ENCODE assay signal across 9 cellular contexts in the genomic region with DNA sequence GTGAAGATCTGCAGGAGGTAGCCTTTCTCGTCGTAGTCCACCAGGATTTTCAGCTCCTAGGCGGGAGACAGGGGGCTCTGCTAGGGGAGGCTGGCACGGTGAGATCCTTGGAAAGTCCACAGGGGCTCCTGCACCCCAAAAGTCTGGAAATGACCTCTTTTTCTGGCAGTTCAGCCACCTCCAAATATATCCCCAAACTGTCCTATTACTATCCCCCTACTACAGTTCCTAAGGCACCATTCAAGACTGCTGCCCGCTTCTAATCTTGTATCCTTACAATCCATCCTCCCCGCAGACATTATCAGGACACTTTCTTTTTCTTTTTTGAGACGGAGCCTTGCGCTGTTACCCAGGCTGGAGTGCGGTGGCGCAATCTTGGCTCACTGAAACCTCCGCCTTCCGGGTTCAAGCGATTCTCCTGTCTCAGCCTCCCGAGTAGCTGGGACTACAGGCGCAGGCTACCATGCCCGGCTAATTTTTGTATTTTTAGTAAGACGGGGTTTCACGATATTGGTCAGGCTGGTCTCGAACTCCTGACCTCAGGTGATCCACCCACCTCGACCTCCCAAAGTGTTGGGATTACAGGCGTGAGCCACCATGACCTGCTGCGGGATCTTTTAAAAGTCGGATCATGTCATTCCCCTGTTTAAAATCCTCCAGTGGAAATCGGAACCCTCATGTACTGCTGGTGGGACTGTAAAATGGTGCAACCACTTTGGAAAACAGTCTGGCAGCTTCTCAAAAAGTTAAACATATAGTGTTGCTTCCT. TPM values are rescaled to one million over a fixed set of nuclear protein-coding genes. Genes with fewer than 3 reads are reported as not detected.
DNase-seq lines count a peak whose midpoint lies in the region; ATAC-seq, FAIRE-seq and TF ChIP-seq lines count a peak whose summit lies in the region.
"Had no signal": no experiment of that assay in that cellular context is flagged by ENCODE, and none has a peak within 500 bp of the region (broad histone marks: within the 10 kb centered on the region; RNA-seq: fewer than 3 reads in every experiment).

No MANE protein-coding gene starts in this region.

- DNase-seq in Calu3 (peak; percentile 20), NT2/D1 (ENCODE audit: low read depth, low spot score) (no peak), H1 (ENCODE audit: low read depth in 1 of 2, low spot score in 2 of 2) (no peak), ovary (no peak), NCI-H82 treated with DMSO at 0.1 percent for 48 hours (lab: John Stamatoyannopoulos, UW; ENCODE audit: unreplicated experiment) (no peak)

- no peak for FAIRE-seq in H1 (lab: Jason Lieb, UNC)

- H3K9me3 Mint-ChIP-seq in Calu3 (ENCODE audit: low read depth, unreplicated experiment), result no peaks in the 10 kb centered on the region

- H2BK15ac ChIP-seq in H1 (ENCODE audit: low read length), result peak overlapping the region; percentile 81; the same call in 1 of the 2 replicates

- TF ChIP-seq CTCF in Calu3 (IDR thresholded peaks at IDR 0.05; ENCODE audit: unreplicated experiment), result no peak
- no peak for TF ChIP-seq CTCF in H1 (IDR thresholded peaks at IDR 0.05; ENCODE audit: control extremely low read depth in 1 of 3, insufficient read depth in 1 of 3, low read depth in 1 of 3, low read length in 3 of 3)
- TF ChIP-seq CTCF in ovary (IDR thresholded peaks at IDR 0.05), result no peak

- peak overlapping the region; percentile 72 to 80 for H3K4me2 ChIP-seq in H1 (ENCODE audit: insufficient read depth in 1 of 2, low read depth in 2 of 2, low read length in 2 of 2)

- peaks cover 9% of the 10 kb centered on the region for H3K4me1 Mint-ChIP-seq in Calu3 (ENCODE audit: low read depth, unreplicated experiment)

- TF ChIP-seq POLR2A in H1 (IDR thresholded peaks at IDR 0.05; ENCODE audit: control extremely low read depth in 1 of 2, low read depth in 2 of 2, low read length in 2 of 2), result 0 out of 3 replicates have a peak, but pooled peaks of 1 of the 2 experiments have one; percentile 1
- TF ChIP-seq POLR2A in ovary (IDR thresholded peaks at IDR 0.05), result no peak

- H3K23me2 ChIP-seq in H1 (ENCODE audit: low read depth, low read length), result peaks cover 5% of the 10 kb centered on the region

- no peaks in the 10 kb centered on the region for H3K79me2 ChIP-seq in H1 (ENCODE audit: control insufficient read depth in 1 of 2, insufficient read depth in 2 of 2, low read length in 2 of 2)

- H3K4ac ChIP-seq in H1 (replicated peaks; ENCODE audit: insufficient read length, low read depth, low read length), result peak overlapping the region; percentile 55

- 76% methylated on average over 24 of the region's 24 CpGs; no CpG with 5 or more reads in 1 of the 2 experiments for WGBS in H1 (ENCODE audit: extremely low coverage in 1 of 2, insufficient coverage in 1 of 2, insufficient read length in 1 of 2, insufficient replicate concordance in 2 of 2, low coverage in 1 of 2, low lambda C conversion rate in 2 of 2, missing lambda C conversion rate in 1 of 2), 2 experiments
- WGBS in ovary, 3 donors, result 74 to 78% (median 76%) methylated on average over 24 of the region's 24 CpGs

- no peaks in the 10 kb centered on the region for H3K36me3 ChIP-seq in NT2/D1 (ENCODE audit: insufficient read depth, insufficient read length, low read length)
- no peaks in the 10 kb centered on the region for H3K36me3 ChIP-seq in H1 (ENCODE audit: control insufficient read depth in 2 of 4, insufficient read depth in 4 of 4, low read length in 3 of 4)
- no peaks in the 10 kb centered on the region for H3K36me3 ChIP-seq in ovary

- H2BK5ac ChIP-seq in H1 (ENCODE audit: low read depth, low read length), result peak overlapping the region; percentile 90

- H3K79me1 ChIP-seq in H1 (ENCODE audit: low read depth, low read length), result no peaks in the 10 kb centered on the region

- H2AK5ac ChIP-seq in H1 (ENCODE audit: low read depth, low read length), result no peak overlapping the region

- H4K20me1 ChIP-seq in H1 (replicated peaks in 1 of 2; ENCODE audit: control insufficient read depth in 1 of 2, insufficient read depth in 2 of 2, low read length in 2 of 2), result no peaks in the 10 kb centered on the region

- H3K4me1 ChIP-seq in NT2/D1 (ENCODE audit: insufficient read depth, insufficient read length) (no peaks in the 10 kb centered on the region), H1 (replicated peaks in 1 of 4; ENCODE audit: control insufficient read depth in 3 of 4, insufficient read depth in 4 of 4, low read length in 3 of 4) (no peaks in the 10 kb centered on the region; a peak in 2 of 7 replicates), ovary (ENCODE audit: insufficient read depth) (peaks cover 1% of the 10 kb centered on the region)

- CTCF ChIA-PET in Calu3 (lab: Charles Lee), result interaction anchor here (0.7 to 1.3 kb wide), 2 partner anchors 32 to 46 kb away, joined by 3 to 4 read pairs; no protein-coding TSS in a partner anchor
- CTCF ChIA-PET in H1 (lab: Charles Lee; ENCODE audit: partially characterized antibody), result interaction anchor here (1.1 to 11.1 kb wide), 6 partner anchors 10 to 45 kb away, joined by 3 to 111 read pairs (median 4); a partner anchor contains a TSS

- no peaks in the 10 kb centered on the region for H3K27me3 ChIP-seq in NT2/D1 (ENCODE audit: insufficient read depth, insufficient read length)
- H3K27me3 ChIP-seq in H1 (replicated peaks in 1 of 4; ENCODE audit: control insufficient read depth in 3 of 4, extremely low read depth in 1 of 4, insufficient read depth in 3 of 4, low read length in 3 of 4), result no peaks in the 10 kb centered on the region
- H3K27me3 ChIP-seq in ovary, result no peaks in the 10 kb centered on the region

- H3K56ac ChIP-seq in H1 (replicated peaks; ENCODE audit: insufficient read length, low read depth, low read length), result no peak overlapping the region

- intact Hi-C loops in Calu3 (cut with micrococcal nuclease; ENCODE audit: unreplicated experiment) (no loop called here), ovary (cut with DNase I) (loop anchor here in 1 of 4 donors (10.0 kb wide), 1 partner anchor 55 kb away; no protein-coding TSS in a partner anchor)

- H3K27me3 Mint-ChIP-seq in Calu3 (ENCODE audit: unreplicated experiment), result no peaks in the 10 kb centered on the region

- peak overlapping the region; percentile 100 for H3K18ac ChIP-seq in H1 (ENCODE audit: extremely low read depth, low read length)

- peak overlapping the region; percentile 85 for H3K4me3 Mint-ChIP-seq in Calu3 (ENCODE audit: low read depth, unreplicated experiment)

- H4K8ac ChIP-seq in H1 (ENCODE audit: extremely low read depth, insufficient read depth, low read length), result peak overlapping the region; percentile 93

- no peak for ATAC-seq in GM18511 (IDR thresholded peaks at IDR 0.05; ENCODE audit: unreplicated experiment)
- no peak for ATAC-seq in HG03196 (IDR thresholded peaks at IDR 0.05; ENCODE audit: unreplicated experiment)
- no peak for ATAC-seq in GM19467 (IDR thresholded peaks at IDR 0.05; ENCODE audit: unreplicated experiment)

- POLR2A ChIA-PET in H1 (lab: Charles Lee; ENCODE audit: partially characterized antibody), result interaction anchor here (0.6 to 6.2 kb wide), 9 partner anchors 9 to 427 kb away, joined by 3 to 51 read pairs (median 3); a partner anchor contains a TSS

- peaks cover 17% of the 10 kb centered on the region for H3K36me3 Mint-ChIP-seq in Calu3 (ENCODE audit: insufficient read depth, unreplicated experiment)

- H3K27ac Mint-ChIP-seq in Calu3 (ENCODE audit: unreplicated experiment), result peak overlapping the region; percentile 29

- H3K27ac ChIP-seq in H1 (ENCODE audit: low read depth, low read length) (peak overlapping the region; percentile 75; the same call in 1 of the 2 replicates), ovary (no peak overlapping the region)

- TSS peak; percentile 67 for BruUV-seq in Calu3 (replicated peaks; lab: Mats Ljungman, UMichigan)

- H2BK120ac ChIP-seq in H1 (replicated peaks; ENCODE audit: low read depth, low read length), result no peak overlapping the region

- 0 out of 2 replicates have a peak overlapping the region, but pooled peaks have one; percentile 68 for H2BK12ac ChIP-seq in H1 (ENCODE audit: low read depth, low read length)

- H2BK20ac ChIP-seq in H1 (ENCODE audit: low read length), result no peak overlapping the region

- H4K5ac ChIP-seq in H1 (ENCODE audit: insufficient read length, low read depth, low read length), result peak overlapping the region; percentile 61

- peak overlapping the region; percentile 90 for H3K9ac ChIP-seq in NT2/D1 (ENCODE audit: insufficient read length, low read depth)
- peak overlapping the region in 3 of 4 experiments; percentile 80 to 93 (median 87); a peak in 6 of 7 replicates for H3K9ac ChIP-seq in H1 (replicated peaks in 1 of 4; ENCODE audit: extremely low read depth in 1 of 4, low read depth in 3 of 4, low read length in 3 of 4)

- no peak overlapping the region for H4K91ac ChIP-seq in H1 (replicated peaks; ENCODE audit: insufficient read length, low read length)

- no peak overlapping the region for H3K23ac ChIP-seq in H1 (ENCODE audit: insufficient read length)

- H3K14ac ChIP-seq in H1 (ENCODE audit: insufficient read length), result no peak overlapping the region

- no peak for TF ChIP-seq EP300 in H1 (IDR thresholded peaks at IDR 0.05; ENCODE audit: borderline replicate concordance in 1 of 2, low read depth in 2 of 2, low read length in 2 of 2)
- no peak for TF ChIP-seq EP300 in ovary (IDR thresholded peaks at IDR 0.05)

- no peak for TF ChIP-seq RAD21 in H1 (IDR thresholded peaks at IDR 0.05 in 1 of 2, conservative IDR thresholded peaks at IDR 0.05 in 1 of 2; ENCODE audit: low read depth in 2 of 2, low read length in 2 of 2)

- peak overlapping the region; percentile 23 for H2AFZ ChIP-seq in H1 (ENCODE audit: low read length)

- H3K9me3 ChIP-seq in NT2/D1 (ENCODE audit: insufficient read depth, low read length) (no peaks in the 10 kb centered on the region), H1 (ENCODE audit: insufficient read depth in 2 of 2, low read depth in 1 of 2, low read length in 1 of 2) (no peaks in the 10 kb centered on the region), ovary (no peaks in the 10 kb centered on the region)

- H3K4me3 ChIP-seq in NT2/D1 (ENCODE audit: insufficient read length, low read depth), result peak overlapping the region; percentile 67
- peak overlapping the region; percentile 65 to 87 (median 75) for H3K4me3 ChIP-seq in H1 (ENCODE audit: extremely low read depth in 1 of 4, insufficient read depth in 2 of 4, low read depth in 3 of 4, low read length in 4 of 4)
- peak overlapping the region; percentile 51 for H3K4me3 ChIP-seq in ovary

RNA-seq across cellular contexts. Expression of a gene that starts 18.5 kb away (rescaled TPM):
- total RNA-seq in Calu3 (2022) (not detected in 2 replicates), ovary (1 to 10 TPM; 1.2 to 7.2 (median 4.4) TPM)
- total RNA-seq in H1 (2021; fragmentation: NEBNext Ultra II Directional; extraction: Animal tissue kit (Norgen Biotek cat#: 25700)), result 0.38 and 0.56 TPM in 2 replicates
- polyA plus RNA-seq in H1 (2011; rRNA removed) (0.28 and 0.48 TPM in 2 replicates), ovary (1 to 10 TPM; 1.3 to 4.0 TPM)
- polyA plus RNA-seq in H1 (2011; cell fraction: cytosol; rRNA removed), result 0.47 TPM
- 0.20 TPM for polyA plus RNA-seq in H1 (2011; cell fraction: nucleus; rRNA removed)
- 0.29 to 1.0 TPM (median 0.42 TPM) in 4 replicates for polyA plus RNA-seq in H1 (2012, experiment 1 of 2)
- 0.56 TPM for polyA plus RNA-seq in H1 (2012, experiment 2 of 2)
- 0.55 TPM for polyA plus RNA-seq in H1 (2013, experiment 1 of 2)
- polyA plus RNA-seq in H1 (2013, experiment 2 of 2), result 0.42 TPM
- 0.09 and 0.24 TPM in 2 replicates for polyA minus RNA-seq in H1 (2011; rRNA and poly(A)+ RNA removed)
- not detected for polyA minus RNA-seq in H1 (2011; cell fraction: cytosol; rRNA and poly(A)+ RNA removed)
- polyA minus RNA-seq in H1 (2011; cell fraction: nucleus; rRNA and poly(A)+ RNA removed), result not detected
- total RNA-seq: cerebellum had no signal

RNA-seq across cellular contexts. Expression of a gene that starts 36.4 kb away (rescaled TPM):
- total RNA-seq in Calu3 (2022) (32.2 and 33.1 TPM in 2 replicates), ovary (10 to 100 TPM in 5 of 7 donors, 1 to 10 TPM in 2; 8.7 to 44.6 (median 31.7) TPM)
- 17.7 and 17.8 TPM in 2 replicates for total RNA-seq in H1 (2021; fragmentation: NEBNext Ultra II Directional; extraction: Animal tissue kit (Norgen Biotek cat#: 25700))
- polyA plus RNA-seq in H1 (2011; rRNA removed) (1.3 and 2.3 TPM in 2 replicates), ovary (10 to 100 TPM in 1 of 2 donors, 1 to 10 TPM in 1; 6.2 to 15.5 TPM)
- polyA plus RNA-seq in H1 (2011; cell fraction: cytosol; rRNA removed), result 1.2 TPM
- 4.1 TPM for polyA plus RNA-seq in H1 (2011; cell fraction: nucleus; rRNA removed)
- polyA plus RNA-seq in H1 (2012, experiment 1 of 2), result 6.5 to 10.1 TPM (median 8.7 TPM) in 4 replicates
- 4.9 TPM for polyA plus RNA-seq in H1 (2012, experiment 2 of 2)
- 6.6 TPM for polyA plus RNA-seq in H1 (2013, experiment 1 of 2)
- polyA plus RNA-seq in H1 (2013, experiment 2 of 2), result 5.8 TPM
- 1.5 and 2.3 TPM in 2 replicates for polyA minus RNA-seq in H1 (2011; rRNA and poly(A)+ RNA removed)
- polyA minus RNA-seq in H1 (2011; cell fraction: cytosol; rRNA and poly(A)+ RNA removed), result 5.3 TPM
- 4.7 TPM for polyA minus RNA-seq in H1 (2011; cell fraction: nucleus; rRNA and poly(A)+ RNA removed)

RNA-seq across cellular contexts. Expression of a gene that starts 46.7 kb away (rescaled TPM):
- total RNA-seq in Calu3 (2022) (73.9 and 121 TPM in 2 replicates), ovary (10 to 100 TPM in 6 of 7 donors, 1 to 10 TPM in 1; 9.3 to 37.3 (median 18.2) TPM)
- total RNA-seq in H1 (2021; fragmentation: NEBNext Ultra II Directional; extraction: Animal tissue kit (Norgen Biotek cat#: 25700)), result 31.0 and 31.9 TPM in 2 replicates
- polyA plus RNA-seq in H1 (2011; rRNA removed) (23.8 and 33.2 TPM in 2 replicates), ovary (1 to 10 TPM; 3.7 to 7.9 TPM)
- 24.2 TPM for polyA plus RNA-seq in H1 (2011; cell fraction: cytosol; rRNA removed)
- polyA plus RNA-seq in H1 (2011; cell fraction: nucleus; rRNA removed), result 46.5 TPM
- polyA plus RNA-seq in H1 (2012, experiment 1 of 2), result 13.3 to 22.8 TPM (median 17.1 TPM) in 4 replicates
- polyA plus RNA-seq in H1 (2012, experiment 2 of 2), result 10.2 TPM
- polyA plus RNA-seq in H1 (2013, experiment 1 of 2), result 16.3 TPM
- polyA plus RNA-seq in H1 (2013, experiment 2 of 2), result 14.9 TPM
- polyA minus RNA-seq in H1 (2011; rRNA and poly(A)+ RNA removed), result 15.0 and 16.7 TPM in 2 replicates
- polyA minus RNA-seq in H1 (2011; cell fraction: cytosol; rRNA and poly(A)+ RNA removed), result 27.1 TPM
- 45.4 TPM for polyA minus RNA-seq in H1 (2011; cell fraction: nucleus; rRNA and poly(A)+ RNA removed)

RNA-seq across cellular contexts. Expression of a gene that starts 48.4 kb away (rescaled TPM):
- 66.0 and 68.3 TPM in 2 replicates for total RNA-seq in Calu3 (2022)
- total RNA-seq in H1 (2021; fragmentation: NEBNext Ultra II Directional; extraction: Animal tissue kit (Norgen Biotek cat#: 25700)), result 28.8 and 33.1 TPM in 2 replicates
- polyA plus RNA-seq in H1 (2011; rRNA removed), result 36.1 and 38.5 TPM in 2 replicates
- polyA plus RNA-seq in H1 (2011; cell fraction: cytosol; rRNA removed), result 91.7 TPM
- polyA plus RNA-seq in H1 (2011; cell fraction: nucleus; rRNA removed), result 40.6 TPM
- polyA plus RNA-seq in H1 (2012, experiment 1 of 2), result 27.5 to 49.3 TPM (median 44.6 TPM) in 4 replicates
- polyA plus RNA-seq in H1 (2012, experiment 2 of 2), result 19.3 TPM
- 17.6 TPM for polyA plus RNA-seq in H1 (2013, experiment 1 of 2)
- 18.2 TPM for polyA plus RNA-seq in H1 (2013, experiment 2 of 2)
- 22.3 and 22.4 TPM in 2 replicates for polyA minus RNA-seq in H1 (2011; rRNA and poly(A)+ RNA removed)
- polyA minus RNA-seq in H1 (2011; cell fraction: cytosol; rRNA and poly(A)+ RNA removed), result 34.8 TPM
- 19.6 TPM for polyA minus RNA-seq in H1 (2011; cell fraction: nucleus; rRNA and poly(A)+ RNA removed)
- 10 to 100 TPM; 24.4 to 57.0 (median 35.5) TPM for total RNA-seq in ovary
- 10 to 100 TPM; 25.6 to 58.7 TPM for polyA plus RNA-seq in ovary
